In genomic region chr2:120382541-120383144, GRCh38 we compare ENCODE assay signal across 1 cellular context.
TF ChIP-seq lines count a peak whose summit lies in the region.

No MANE protein-coding gene starts in this region.

TF ChIP-seq in K562, 482 proteins besides CTCF, POLR2A, EP300 and RAD21 (continued from another document):
- no peak for TF ChIP-seq ZNF398 (CRISPR knock-in tag; IDR thresholded peaks at IDR 0.05)
- no peak for TF ChIP-seq FOXO4 (CRISPR knock-in tag; IDR thresholded peaks at IDR 0.05)
- TF ChIP-seq ZNF586 (CRISPR knock-in tag; conservative IDR thresholded peaks at IDR 0.05) = no peak
- peak; percentile 6 for TF ChIP-seq RBM25 (IDR thresholded peaks at IDR 0.05; ENCODE audit: low read depth, low read length, severe bottlenecking)
